Comparison of ENCODE assay signal across 24 cellular contexts in genomic region chr3:169992156-169992555, GRCh38. TPM values are rescaled to one million over a fixed set of nuclear protein-coding genes. Genes with fewer than 3 reads are reported as not detected.
A peak's percentile ranks its signal among the peaks of the same experiment; 100 is the strongest.
DNase-seq lines count a peak whose midpoint lies in the region; ATAC-seq and TF ChIP-seq lines count a peak whose summit lies in the region.
"Had no signal": no experiment of that assay in that cellular context is flagged by ENCODE, and none has a peak within 500 bp of the region (broad histone marks: within the 10 kb centered on the region; RNA-seq: fewer than 3 reads in every experiment).

No MANE protein-coding gene starts in this region.

- no peak overlapping the region for H2BK20ac ChIP-seq in IMR-90 (ENCODE audit: low read depth, low read length)

- H3K9me1 ChIP-seq in IMR-90 (ENCODE audit: insufficient read depth, low read length) = 0 out of 2 replicates have a peak, but pooled peaks cover 3% of the 10 kb centered on the region

- TF ChIP-seq CTCF in right atrium auricular region (IDR thresholded peaks at IDR 0.05) (no peak), IMR-90 (conservative IDR thresholded peaks at IDR 0.05; ENCODE audit: low read depth, low read length) (no peak), left ventricle myocardium inferior (IDR thresholded peaks at IDR 0.05; ENCODE audit: borderline replicate concordance) (no peak)

- H3K56ac ChIP-seq in IMR-90 (ENCODE audit: extremely low read depth, insufficient read depth, low read length) = no peak overlapping the region

- H3K79me1 ChIP-seq in IMR-90 (ENCODE audit: low read depth in 1 of 2, low read length in 2 of 2) (peaks cover 7 to 8% of the 10 kb centered on the region in 2 experiments; a peak in 3 of 4 replicates), trophoblast cell (ENCODE audit: low read length) (peaks cover 2% of the 10 kb centered on the region)

- no peak overlapping the region for H3K23ac ChIP-seq in IMR-90 (ENCODE audit: low read depth, low read length)
- H3K23ac ChIP-seq in trophoblast cell (ENCODE audit: low read length) = no peak overlapping the region

- no peaks in the 10 kb centered on the region for H3K9me3 ChIP-seq in right atrium auricular region
- no peaks in the 10 kb centered on the region for H3K9me3 ChIP-seq in IMR-90 (ENCODE audit: control insufficient read depth, insufficient read depth, low read length)
- H3K9me3 ChIP-seq in left ventricle myocardium inferior (replicated peaks) = no peaks in the 10 kb centered on the region
- H3K9me3 ChIP-seq in trophoblast cell (ENCODE audit: insufficient read depth, low read depth, low read length) = no peaks in the 10 kb centered on the region
- H3K9me3 ChIP-seq: SJSA1 had no signal

- CTCF ChIA-PET in IMR-90 (lab: Yijun Ruan, JAX) = no interaction called here

- H4K8ac ChIP-seq in IMR-90 (ENCODE audit: low read depth in 2 of 2, low read length in 2 of 2) = peak overlapping the region in 1 of 2 experiments; percentile 89; a peak in 1 of 4 replicates
- H4K8ac ChIP-seq in trophoblast cell (ENCODE audit: low read depth, low read length) = no peak overlapping the region

- H3K36me3 ChIP-seq in right atrium auricular region = peaks cover 32% of the 10 kb centered on the region
- peaks cover 27% of the 10 kb centered on the region for H3K36me3 ChIP-seq in IMR-90 (ENCODE audit: control insufficient read depth, insufficient read depth, low read length)
- H3K36me3 ChIP-seq in left ventricle myocardium inferior = peaks cover 86% of the 10 kb centered on the region
- H3K36me3 ChIP-seq in trophoblast cell (ENCODE audit: control insufficient read depth in 1 of 2, insufficient read depth in 2 of 2, low read length in 2 of 2) = peaks cover 12 to 17% of the 10 kb centered on the region in 2 experiments

- H3K4ac ChIP-seq in IMR-90 (ENCODE audit: low read depth, low read length) = no peak overlapping the region
- H3K4ac ChIP-seq in trophoblast cell (ENCODE audit: low read depth, low read length) = no peak overlapping the region

- H3K4me3 ChIP-seq in right atrium auricular region (no peak overlapping the region), IMR-90 (ENCODE audit: insufficient read depth, low read depth, low read length) (no peak overlapping the region), left ventricle myocardium inferior (no peak overlapping the region), trophoblast cell (ENCODE audit: low read depth, low read length) (no peak overlapping the region)
- H3K4me3 ChIP-seq: GM23248, SJSA1 had no signal

- no peak for DNase-seq in Right ventricle myocardium inferior (ENCODE audit: missing footprints)
- DNase-seq in right atrium auricular region (ENCODE audit: low spot score) = no peak
- DNase-seq in IMR-90 = no peak
- no peak for DNase-seq in left ventricle myocardium inferior
- peak; percentile 27 to 77 for DNase-seq in trophoblast cell
- DNase-seq in GM19240 (ENCODE audit: insufficient read length, low spot score) = no peak
- DNase-seq in NCI-H1436 treated with DMSO at 0.1 percent for 48 hours (lab: John Stamatoyannopoulos, UW) = no peak
- DNase-seq in substantia nigra (lab: John Stamatoyannopoulos, UW) = no peak
- DNase-seq: 8988T, ACHN, Calu3, GM23248, H7, NCI-H1048, NCI-H1417 treated with DMSO at 0.1 percent for 48 hours, NCI-H187, NCI-H2081 treated with DMSO at 0.1 percent for 48 hours, NCI-H2171, NCI-H226, NCI-H510A, NCI-H69, PC-3 had no signal

- H3K18ac ChIP-seq in IMR-90 (ENCODE audit: low read depth, low read length) (no peak overlapping the region), trophoblast cell (ENCODE audit: low read length) (no peak overlapping the region)

- no TSS peak for BruUV-seq in IMR-90 (replicated peaks; lab: Mats Ljungman, UMichigan)

- in situ Hi-C loops in IMR-90 (cut with MboI; ENCODE audit: low sequenced_read_pairs) = no loop called here

- no peak overlapping the region for H2AK9ac ChIP-seq in IMR-90 (replicated peaks; ENCODE audit: low read depth, low read length, poor library complexity)

- H3K14ac ChIP-seq in IMR-90 (replicated peaks; ENCODE audit: low read depth, low read length) (no peak overlapping the region), trophoblast cell (ENCODE audit: low read length) (no peak overlapping the region)

- H2AK5ac ChIP-seq in IMR-90 (ENCODE audit: low read depth, low read length) (no peak overlapping the region), trophoblast cell (ENCODE audit: low read length) (no peak overlapping the region)

- H3K27me3 ChIP-seq in right atrium auricular region (no peaks in the 10 kb centered on the region), IMR-90 (ENCODE audit: control insufficient read depth, insufficient read depth, low read length) (no peaks in the 10 kb centered on the region), left ventricle myocardium inferior (ENCODE audit: low read depth) (no peaks in the 10 kb centered on the region), trophoblast cell (ENCODE audit: insufficient read depth, low read length) (no peaks in the 10 kb centered on the region)
- H3K27me3 ChIP-seq: SJSA1 had no signal

- H4K5ac ChIP-seq in IMR-90 (ENCODE audit: low read depth, low read length) = no peak overlapping the region

- dilution Hi-C loops in IMR-90 (cut with HindIII; ENCODE audit: low sequenced_read_pairs, unreplicated experiment) = no loop called here

- TF ChIP-seq RAD21 in IMR-90 (IDR thresholded peaks at IDR 0.05; ENCODE audit: low read length) = no peak

- H2BK5ac ChIP-seq in IMR-90 (ENCODE audit: low read depth, low read length, poor library complexity, severe bottlenecking) = peak overlapping the region; percentile 64
- no peak overlapping the region for H2BK5ac ChIP-seq in trophoblast cell (ENCODE audit: low read depth, low read length, poor library complexity)

- H2BK120ac ChIP-seq in IMR-90 (ENCODE audit: low read depth, low read length) (no peak overlapping the region), trophoblast cell (ENCODE audit: insufficient read depth, low read length, poor library complexity) (no peak overlapping the region)

- no peak overlapping the region for H2BK15ac ChIP-seq in IMR-90 (ENCODE audit: low read depth, low read length)

- H3K4me1 ChIP-seq in right atrium auricular region (no peaks in the 10 kb centered on the region), IMR-90 (ENCODE audit: control insufficient read depth, insufficient read depth, low read length) (peaks cover 7% of the 10 kb centered on the region), left ventricle myocardium inferior (peaks cover 42% of the 10 kb centered on the region), trophoblast cell (ENCODE audit: control insufficient read depth in 1 of 2, insufficient read depth in 2 of 2, low read length in 2 of 2) (no peaks in the 10 kb centered on the region)
- H3K4me1 ChIP-seq: SJSA1 had no signal

- no CpG with 5 or more reads among the region's 3 CpGs for WGBS in IMR-90 (ENCODE audit: extremely low coverage in 2 of 2, insufficient read length in 1 of 2), 2 experiments
- WGBS in trophoblast cell (ENCODE audit: extremely low coverage, insufficient coverage, insufficient read length) = no CpG with 5 or more reads among the region's 3 CpGs

- TF ChIP-seq POLR2A in IMR-90 (IDR thresholded peaks at IDR 0.05; ENCODE audit: low read depth, low read length) = no peak

- H4K20me1 ChIP-seq in IMR-90 (ENCODE audit: insufficient read depth, low read length) = no peaks in the 10 kb centered on the region

- H2AFZ ChIP-seq in IMR-90 (replicated peaks; ENCODE audit: low read length, poor library complexity) = no peak overlapping the region
- no peak overlapping the region for H2AFZ ChIP-seq in trophoblast cell (ENCODE audit: insufficient read depth, low read length, poor library complexity)
- H2AFZ ChIP-seq: GM23248 had no signal

- H3K4me2 ChIP-seq in IMR-90 (ENCODE audit: low read depth, low read length) (no peak overlapping the region), trophoblast cell (ENCODE audit: low read length) (no peak overlapping the region)

- H3K9ac ChIP-seq in IMR-90 (ENCODE audit: low read depth, low read length) (no peak overlapping the region), trophoblast cell (ENCODE audit: low read length) (no peak overlapping the region)
- H3K9ac ChIP-seq: GM23248 had no signal

- POLR2A ChIA-PET in IMR-90 (lab: Charles Lee; ENCODE audit: unreplicated experiment) = no interaction called here

- intact Hi-C loops in Right ventricle myocardium inferior (cut with DNase I) (no loop called here), IMR-90 (cut with micrococcal nuclease) (loop anchor here (5.0 kb wide), 2 partner anchors 105 to 200 kb away; no protein-coding TSS in a partner anchor), left ventricle myocardium inferior (cut with micrococcal nuclease) (no loop called here)

- no peak overlapping the region for H3K27ac ChIP-seq in right atrium auricular region
- no peak overlapping the region for H3K27ac ChIP-seq in IMR-90 (ENCODE audit: insufficient read depth, low read length)
- H3K27ac ChIP-seq in left ventricle myocardium inferior (replicated peaks) = peak overlapping the region; percentile 54
- H3K27ac ChIP-seq in trophoblast cell (ENCODE audit: low read depth, low read length) = no peak overlapping the region
- no peak overlapping the region for H3K27ac ChIP-seq in substantia nigra (ENCODE audit: low read depth, low read length, poor library complexity, severe bottlenecking)
- H3K27ac ChIP-seq: GM23248, HL-60, SJSA1 had no signal

- H4K91ac ChIP-seq in IMR-90 (ENCODE audit: insufficient read depth, low read depth, low read length) = no peak overlapping the region
- no peak overlapping the region for H4K91ac ChIP-seq in trophoblast cell (ENCODE audit: low read depth, low read length)

- ATAC-seq in Right ventricle myocardium inferior (peak; percentile 63), IMR-90 (ENCODE audit: low read depth) (peak; percentile 38; the same call in 1 of the 2 replicates)
- ATAC-seq: PC-3 had no signal

- no peak overlapping the region for H4K12ac ChIP-seq in trophoblast cell (ENCODE audit: low read depth, low read length)

- H3K79me2 ChIP-seq in trophoblast cell (ENCODE audit: control insufficient read depth, insufficient read depth, low read length, poor library complexity) = no peaks in the 10 kb centered on the region

- H2BK12ac ChIP-seq in trophoblast cell (ENCODE audit: low read length) = no peak overlapping the region

RNA-seq across cellular contexts. Expression of gene SEC62, which starts 25.5 kb away (rescaled TPM):
- 78.0 TPM for total RNA-seq in Right ventricle myocardium inferior
- 10 to 100 TPM; 29.5 to 31.2 TPM for total RNA-seq in right atrium auricular region
- total RNA-seq in IMR-90 (2012; rRNA removed) = 33.2 and 52.2 TPM in 2 replicates
- polyA plus RNA-seq in IMR-90 (2012; rRNA removed) = 33.3 and 36.6 TPM in 2 replicates
- 3.3 and 6.6 TPM in 2 replicates for polyA plus RNA-seq in IMR-90 (2012; cell fraction: cytosol; rRNA removed)
- 2.0 and 30.9 TPM in 2 replicates for polyA plus RNA-seq in IMR-90 (2012; cell fraction: nucleus; rRNA removed; ENCODE audit: low replicate concordance)
- total RNA-seq in left ventricle myocardium inferior = 76.5 TPM
- 202 and 217 TPM in 2 replicates for polyA plus RNA-seq in trophoblast cell (2013)

RNA-seq across cellular contexts. Expression of gene GPR160, which starts 45.6 kb away (rescaled TPM):
- total RNA-seq in Right ventricle myocardium inferior = 1.2 TPM
- total RNA-seq in right atrium auricular region = under 1 TPM; 0.75 to 0.96 TPM
- 0.18 and 0.28 TPM in 2 replicates for total RNA-seq in IMR-90 (2012; rRNA removed)
- polyA plus RNA-seq in IMR-90 (2012; rRNA removed) = 0.09 TPM in 2 replicates
- 0.02 and 0.05 TPM in 2 replicates for polyA plus RNA-seq in IMR-90 (2012; cell fraction: cytosol; rRNA removed)
- polyA plus RNA-seq in IMR-90 (2012; cell fraction: nucleus; rRNA removed; ENCODE audit: low replicate concordance) = 0.03 TPM in 1 of 2 replicates, not detected in the other
- total RNA-seq in left ventricle myocardium inferior = 0.99 TPM
- polyA plus RNA-seq in trophoblast cell (2013) = 5.1 and 5.2 TPM in 2 replicates

Comparison
In these comparisons a context has a peak if more than half of its experiments do, and no peak if none do; other contexts are left out.
1. DNase-seq: peak in trophoblast cell (2 of 2); none in Right ventricle myocardium inferior (single experiment), right atrium auricular region (single experiment), IMR-90 (single experiment), left ventricle myocardium inferior (single experiment), GM19240 (single experiment), NCI-H1436 treated with DMSO at 0.1 percent for 48 hours (single experiment) and substantia nigra (0 of 49).